ENCODE assay signal across 19 cellular contexts in genomic region chr5:175681045-175681974, GRCh38. TPM values are rescaled to one million over a fixed set of nuclear protein-coding genes. Genes with fewer than 3 reads are reported as not detected.
DNase-seq lines count a peak whose midpoint lies in the region; ATAC-seq and TF ChIP-seq lines count a peak whose summit lies in the region.
"Had no signal": no experiment of that assay in that cellular context is flagged by ENCODE, and none has a peak within 500 bp of the region (broad histone marks: within the 10 kb centered on the region; RNA-seq: fewer than 3 reads in every experiment).

No MANE protein-coding gene starts in this region.

- POLR2A ChIA-PET in SK-N-SH (lab: Yijun Ruan, JAX): no interaction called here

- H3K9me2 ChIP-seq in SK-N-SH: no peaks in the 10 kb centered on the region

- no peak overlapping the region for H3K4me3 Mint-ChIP-seq in osteocyte (ENCODE audit: unreplicated experiment)
- H3K4me3 Mint-ChIP-seq in progenitor cell of endocrine pancreas (ENCODE audit: low read depth): no peak overlapping the region
- H3K4me3 Mint-ChIP-seq: activated CD8-positive, alpha-beta memory T cell treated with anti-CD3 and anti-CD28 coated beads, Interleukin-2, amount 10 ng/mL, durations not matched to agents 7 days and 5 days; CD8-positive, alpha-beta T cell; naive thymus-derived CD8-positive, alpha-beta T cell; type B pancreatic cell had no signal

- no peaks in the 10 kb centered on the region for H4K20me1 ChIP-seq in SK-N-SH (ENCODE audit: insufficient read depth)

- H3K4me1 ChIP-seq in SK-N-SH (ENCODE audit: control insufficient read depth in 1 of 2, insufficient read depth in 2 of 2, low read depth in 1 of 2, low read length in 1 of 2) (peaks cover 0 to 3% of the 10 kb centered on the region in 2 experiments; a peak in 1 of 4 replicates), thoracic aorta (ENCODE audit: control insufficient read depth in 1 of 2, low read depth in 2 of 2) (peaks cover 5 to 24% of the 10 kb centered on the region in 2 donors)
- H3K4me1 ChIP-seq: A549, esophagus squamous epithelium, sigmoid colon had no signal

- H3F3A ChIP-seq in SK-N-SH (replicated peaks; ENCODE audit: insufficient read depth): no peaks in the 10 kb centered on the region

- H3K27ac ChIP-seq in SK-N-SH (ENCODE audit: low read depth in 2 of 2, low read length in 1 of 2): no peak overlapping the region
- no peak overlapping the region for H3K27ac ChIP-seq in thoracic aorta
- H3K27ac ChIP-seq: A549, esophagus squamous epithelium, sigmoid colon had no signal

- H3K27me3 Mint-ChIP-seq in osteocyte (ENCODE audit: unreplicated experiment): no peaks in the 10 kb centered on the region
- peaks cover 21% of the 10 kb centered on the region for H3K27me3 Mint-ChIP-seq in progenitor cell of endocrine pancreas
- H3K27me3 Mint-ChIP-seq: naive thymus-derived CD8-positive, alpha-beta T cell had no signal

- no peak for TF ChIP-seq EP300 in SK-N-SH (IDR thresholded peaks at IDR 0.05; ENCODE audit: borderline replicate concordance in 1 of 2, low read depth in 1 of 2, low read length in 1 of 2)

- no peak overlapping the region for H3K4me3 ChIP-seq in SK-N-SH (ENCODE audit: low read depth in 2 of 2, low read length in 1 of 2)
- H3K4me3 ChIP-seq in thoracic aorta: peak overlapping the region; percentile 51
- H3K4me3 ChIP-seq: A549, esophagus squamous epithelium, sigmoid colon had no signal

- no peak overlapping the region for H2AFZ ChIP-seq in SK-N-SH (ENCODE audit: low read depth)

- CTCF ChIA-PET in SK-N-SH (lab: Yijun Ruan, JAX): interaction anchor here (0.6 to 1.2 kb wide), 2 partner anchors 48 to 887 kb away, joined by 3 to 4 read pairs; no protein-coding TSS in a partner anchor

- H3K36me3 Mint-ChIP-seq in osteocyte (ENCODE audit: unreplicated experiment) (no peaks in the 10 kb centered on the region), progenitor cell of endocrine pancreas (ENCODE audit: insufficient read depth) (peaks cover 3% of the 10 kb centered on the region)
- H3K36me3 Mint-ChIP-seq: type B pancreatic cell had no signal

- H3K27ac Mint-ChIP-seq in osteocyte (ENCODE audit: unreplicated experiment) (no peak overlapping the region), progenitor cell of endocrine pancreas (no peak overlapping the region)
- H3K27ac Mint-ChIP-seq: activated CD8-positive, alpha-beta memory T cell treated with anti-CD3 and anti-CD28 coated beads, Interleukin-2, amount 10 ng/mL, durations not matched to agents 7 days and 5 days; type B pancreatic cell had no signal

- no peak for ATAC-seq in SK-N-SH treated with all-trans-retinoic acid at 6 μM for 48 hours
- ATAC-seq in thoracic aorta (ENCODE audit: insufficient number of reproducible peaks, low FRiP score, low read depth): peak; percentile 26
- ATAC-seq: A549; activated CD8-positive, alpha-beta memory T cell treated with anti-CD3 and anti-CD28 coated beads, Interleukin-2, amount 10 ng/mL, durations not matched to agents 7 days and 5 days; CD8-positive, alpha-beta T cell; naive thymus-derived CD8-positive, alpha-beta T cell had no signal

- no peaks in the 10 kb centered on the region for H3K79me2 ChIP-seq in SK-N-SH (ENCODE audit: insufficient read depth)

- H3K4me1 Mint-ChIP-seq in osteocyte (ENCODE audit: unreplicated experiment) (no peaks in the 10 kb centered on the region), progenitor cell of endocrine pancreas (ENCODE audit: low read depth) (peaks cover 4% of the 10 kb centered on the region)

- H3K9ac ChIP-seq in SK-N-SH: no peak overlapping the region

- no peak for TF ChIP-seq RAD21 in SK-N-SH (IDR thresholded peaks at IDR 0.05; ENCODE audit: low read length)

- DNase-seq in SK-N-SH (peak; percentile 47), cerebellum (ENCODE audit: low spot score) (peak; percentile 63), kidney tubule cell (ENCODE audit: low spot score) (peak; percentile 8), thoracic aorta (ENCODE audit: low spot score) (no peak), osteocyte (ENCODE audit: extremely low spot score, unreplicated experiment) (no peak), progenitor cell of endocrine pancreas (ENCODE audit: low spot score, unreplicated experiment) (no peak)
- DNase-seq in stimulated activated naive CD4-positive, alpha-beta T cell (lab: John Stamatoyannopoulos, UW): no peak
- DNase-seq: activated CD8-positive, alpha-beta memory T cell treated with anti-CD3 and anti-CD28 coated beads, Interleukin-2, amount 10 ng/mL, durations not matched to agents 7 days and 5 days; activated effector memory CD4-positive, alpha-beta T cell treated with Interleukin-2 at 50 U/mL for 16 hours; CD8-positive, alpha-beta T cell; esophagus squamous epithelium; Kasumi-1; naive thymus-derived CD8-positive, alpha-beta T cell; NCI-H2029 treated with DMSO at 0.1 percent for 48 hours; stimulated activated CD4-positive, alpha-beta T cell treated with anti-CD3 and anti-CD28 coated beads, Interleukin-4, amount 100 ng/mL, for 4 hours had no signal

- H3K9me3 ChIP-seq in SK-N-SH: no peaks in the 10 kb centered on the region
- no peaks in the 10 kb centered on the region for H3K9me3 ChIP-seq in thoracic aorta
- H3K9me3 ChIP-seq: A549, esophagus squamous epithelium, sigmoid colon had no signal

- WGBS in SK-N-SH (ENCODE audit: low lambda C conversion rate): 39% methylated on average over 17 of the region's 21 CpGs

- no peak overlapping the region for H3K4me2 ChIP-seq in SK-N-SH
- H3K4me2 ChIP-seq: A549 had no signal

- H3K27me3 ChIP-seq in SK-N-SH (ENCODE audit: insufficient read depth) (no peaks in the 10 kb centered on the region), thoracic aorta (replicated peaks; ENCODE audit: insufficient read depth) (no peaks in the 10 kb centered on the region)

- no peak for TF ChIP-seq CTCF in SK-N-SH (IDR thresholded peaks at IDR 0.05)
- no peak for TF ChIP-seq CTCF in thoracic aorta (IDR thresholded peaks at IDR 0.05)
- TF ChIP-seq CTCF in osteocyte (IDR thresholded peaks at IDR 0.05): no peak
- no peak for TF ChIP-seq CTCF in progenitor cell of endocrine pancreas (IDR thresholded peaks at IDR 0.05; ENCODE audit: unreplicated experiment)

- H3K36me3 ChIP-seq in SK-N-SH (replicated peaks in 1 of 2; ENCODE audit: control insufficient read depth in 1 of 2, insufficient read depth in 2 of 2, low read length in 1 of 2) (no peaks in the 10 kb centered on the region), thoracic aorta (no peaks in the 10 kb centered on the region)
- H3K36me3 ChIP-seq: esophagus squamous epithelium, sigmoid colon had no signal

- H3K9me3 Mint-ChIP-seq in osteocyte (ENCODE audit: unreplicated experiment): no peaks in the 10 kb centered on the region
- no peaks in the 10 kb centered on the region for H3K9me3 Mint-ChIP-seq in progenitor cell of endocrine pancreas (ENCODE audit: low read depth)
- H3K9me3 Mint-ChIP-seq: CD8-positive, alpha-beta T cell; naive thymus-derived CD8-positive, alpha-beta T cell; type B pancreatic cell had no signal

TF ChIP-seq in SK-N-SH, 30 proteins besides CTCF, POLR2A, EP300 and RAD21:
- TF ChIP-seq FOXJ3 (CRISPR knock-in tag; IDR thresholded peaks at IDR 0.05): no peak
- no peak for TF ChIP-seq JUND (IDR thresholded peaks at IDR 0.05)

TF ChIP-seq in SK-N-SH treated with all-trans-retinoic acid at 6 μM for 48 hours, 23 proteins besides CTCF, POLR2A, EP300 and RAD21:
- TF ChIP-seq OSR1 (CRISPR knock-in tag; IDR thresholded peaks at IDR 0.05): no peak
- no peak for TF ChIP-seq CSDC2 (CRISPR knock-in tag; IDR thresholded peaks at IDR 0.05)
- no peak for TF ChIP-seq PATZ1 (CRISPR knock-in tag; IDR thresholded peaks at IDR 0.05; ENCODE audit: borderline replicate concordance)
- no peak for TF ChIP-seq ESRRG (CRISPR knock-in tag; IDR thresholded peaks at IDR 0.05)

RNA-seq across cellular contexts. Expression of gene HRH2, which starts 23.4 kb away (rescaled TPM):
- 0.08 TPM in 2 replicates for polyA plus RNA-seq in SK-N-SH (2012; rRNA removed)
- polyA plus RNA-seq in SK-N-SH (2012; cell fraction: cytosol; rRNA removed): 0.06 and 0.08 TPM in 2 replicates
- polyA plus RNA-seq in SK-N-SH (2012; cell fraction: nucleus; rRNA removed): 0.08 and 0.15 TPM in 2 replicates
- total RNA-seq in cerebellum: 4.0 TPM
- total RNA-seq in thoracic aorta: 10 to 100 TPM in 1 of 2 donors, 1 to 10 TPM in 1; 8.8 to 23.1 TPM
- total RNA-seq in osteocyte: not detected in 2 replicates
- 1.2 and 1.5 TPM in 2 replicates for total RNA-seq in progenitor cell of endocrine pancreas

Comparison
In these comparisons a context has a peak if more than half of its experiments do, and no peak if none do; other contexts are left out.
1. DNase-seq: peak in SK-N-SH (single experiment), cerebellum (single experiment) and kidney tubule cell (single experiment); none in thoracic aorta (single experiment), osteocyte (single experiment), progenitor cell of endocrine pancreas (single experiment) and stimulated activated naive CD4-positive, alpha-beta T cell (0 of 6).